1 cellular context compared by ENCODE assay signal in the genomic region with DNA sequence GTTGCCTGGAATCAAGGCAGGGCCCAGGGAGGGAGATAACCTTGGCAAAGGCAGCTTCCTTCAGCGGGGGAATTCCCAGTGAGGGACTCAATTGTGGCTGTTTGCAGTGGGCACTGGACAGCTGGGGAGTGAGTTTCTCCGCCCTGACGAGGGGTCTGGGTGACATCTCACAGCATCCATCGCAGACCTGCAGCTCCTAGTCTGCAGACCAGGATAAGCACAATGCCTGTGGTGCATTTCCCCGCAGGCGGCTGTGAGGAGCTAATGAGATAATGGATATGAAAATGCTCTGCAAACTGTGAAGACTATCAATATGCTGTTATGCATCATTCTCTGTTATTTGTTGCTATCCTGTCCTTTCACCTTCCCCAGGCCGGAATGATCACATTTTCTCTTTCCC.
TF ChIP-seq lines count a peak whose summit lies in the region.

No MANE protein-coding gene starts in this region.

TF ChIP-seq in SK-N-SH, 30 proteins besides CTCF, POLR2A, EP300 and RAD21 (continued from another document):
- TF ChIP-seq, protein P1, sequence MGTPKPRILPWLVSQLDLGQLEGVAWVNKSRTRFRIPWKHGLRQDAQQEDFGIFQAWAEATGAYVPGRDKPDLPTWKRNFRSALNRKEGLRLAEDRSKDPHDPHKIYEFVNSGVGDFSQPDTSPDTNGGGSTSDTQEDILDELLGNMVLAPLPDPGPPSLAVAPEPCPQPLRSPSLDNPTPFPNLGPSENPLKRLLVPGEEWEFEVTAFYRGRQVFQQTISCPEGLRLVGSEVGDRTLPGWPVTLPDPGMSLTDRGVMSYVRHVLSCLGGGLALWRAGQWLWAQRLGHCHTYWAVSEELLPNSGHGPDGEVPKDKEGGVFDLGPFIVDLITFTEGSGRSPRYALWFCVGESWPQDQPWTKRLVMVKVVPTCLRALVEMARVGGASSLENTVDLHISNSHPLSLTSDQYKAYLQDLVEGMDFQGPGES (IDR thresholded peaks at IDR 0.05; ENCODE audit: low read depth, low read length) = no peak
- no peak for TF ChIP-seq EZH2phosphoT487 (IDR thresholded peaks at IDR 0.05; ENCODE audit: borderline replicate concordance, low read depth)
- no peak for TF ChIP-seq SIN3A (IDR thresholded peaks at IDR 0.05; ENCODE audit: borderline replicate concordance, low read depth, low read length)
- TF ChIP-seq POLR2AphosphoS5 (IDR thresholded peaks at IDR 0.05; ENCODE audit: low read depth, low read length) = no peak
- no peak for TF ChIP-seq NRF1 (IDR thresholded peaks at IDR 0.05; ENCODE audit: low read depth, low read length)
- no peak for TF ChIP-seq FOSL2 (IDR thresholded peaks at IDR 0.05; ENCODE audit: borderline replicate concordance, low read depth)
- TF ChIP-seq NFIC (IDR thresholded peaks at IDR 0.05; ENCODE audit: borderline replicate concordance) = no peak
- TF ChIP-seq GABPA (IDR thresholded peaks at IDR 0.05; ENCODE audit: low read depth) = no peak
- TF ChIP-seq, protein P2, sequence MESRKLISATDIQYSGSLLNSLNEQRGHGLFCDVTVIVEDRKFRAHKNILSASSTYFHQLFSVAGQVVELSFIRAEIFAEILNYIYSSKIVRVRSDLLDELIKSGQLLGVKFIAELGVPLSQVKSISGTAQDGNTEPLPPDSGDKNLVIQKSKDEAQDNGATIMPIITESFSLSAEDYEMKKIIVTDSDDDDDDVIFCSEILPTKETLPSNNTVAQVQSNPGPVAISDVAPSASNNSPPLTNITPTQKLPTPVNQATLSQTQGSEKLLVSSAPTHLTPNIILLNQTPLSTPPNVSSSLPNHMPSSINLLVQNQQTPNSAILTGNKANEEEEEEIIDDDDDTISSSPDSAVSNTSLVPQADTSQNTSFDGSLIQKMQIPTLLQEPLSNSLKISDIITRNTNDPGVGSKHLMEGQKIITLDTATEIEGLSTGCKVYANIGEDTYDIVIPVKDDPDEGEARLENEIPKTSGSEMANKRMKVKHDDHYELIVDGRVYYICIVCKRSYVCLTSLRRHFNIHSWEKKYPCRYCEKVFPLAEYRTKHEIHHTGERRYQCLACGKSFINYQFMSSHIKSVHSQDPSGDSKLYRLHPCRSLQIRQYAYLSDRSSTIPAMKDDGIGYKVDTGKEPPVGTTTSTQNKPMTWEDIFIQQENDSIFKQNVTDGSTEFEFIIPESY (IDR thresholded peaks at IDR 0.05; ENCODE audit: borderline replicate concordance, low read depth) = no peak
- TF ChIP-seq, protein P3, sequence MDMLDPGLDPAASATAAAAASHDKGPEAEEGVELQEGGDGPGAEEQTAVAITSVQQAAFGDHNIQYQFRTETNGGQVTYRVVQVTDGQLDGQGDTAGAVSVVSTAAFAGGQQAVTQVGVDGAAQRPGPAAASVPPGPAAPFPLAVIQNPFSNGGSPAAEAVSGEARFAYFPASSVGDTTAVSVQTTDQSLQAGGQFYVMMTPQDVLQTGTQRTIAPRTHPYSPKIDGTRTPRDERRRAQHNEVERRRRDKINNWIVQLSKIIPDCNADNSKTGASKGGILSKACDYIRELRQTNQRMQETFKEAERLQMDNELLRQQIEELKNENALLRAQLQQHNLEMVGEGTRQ (IDR thresholded peaks at IDR 0.05; ENCODE audit: borderline replicate concordance, low read depth, low read length) = no peak
- peak; percentile 99 for TF ChIP-seq RCOR1 (IDR thresholded peaks at IDR 0.05; ENCODE audit: low read length)
- no peak for TF ChIP-seq RFX5 (IDR thresholded peaks at IDR 0.05; ENCODE audit: low read length)
- no peak for TF ChIP-seq TAF1 (IDR thresholded peaks at IDR 0.05; ENCODE audit: borderline replicate concordance, low read depth, low read length)
- no peak for TF ChIP-seq ELF1 (IDR thresholded peaks at IDR 0.05)
- no peak for TF ChIP-seq TEAD4 (IDR thresholded peaks at IDR 0.05; ENCODE audit: borderline replicate concordance, insufficient read depth)
- peak; percentile 69; the same call in 1 of the 2 replicates for TF ChIP-seq MXI1 (IDR thresholded peaks at IDR 0.05; ENCODE audit: low read depth, low read length)
- no peak for TF ChIP-seq TCF12 (IDR thresholded peaks at IDR 0.05)
- TF ChIP-seq SMC3 (IDR thresholded peaks at IDR 0.05; ENCODE audit: low read depth, low read length) = no peak; the same call in 1 of the 2 replicates
- peak; percentile 88; the same call in 1 of the 2 replicates for TF ChIP-seq FOXJ3 (CRISPR knock-in tag; IDR thresholded peaks at IDR 0.05)
- TF ChIP-seq GATA2 (CRISPR knock-in tag; IDR thresholded peaks at IDR 0.05) = peak; percentile 86
- no peak for TF ChIP-seq JUND (IDR thresholded peaks at IDR 0.05)
- TF ChIP-seq, protein P4, sequence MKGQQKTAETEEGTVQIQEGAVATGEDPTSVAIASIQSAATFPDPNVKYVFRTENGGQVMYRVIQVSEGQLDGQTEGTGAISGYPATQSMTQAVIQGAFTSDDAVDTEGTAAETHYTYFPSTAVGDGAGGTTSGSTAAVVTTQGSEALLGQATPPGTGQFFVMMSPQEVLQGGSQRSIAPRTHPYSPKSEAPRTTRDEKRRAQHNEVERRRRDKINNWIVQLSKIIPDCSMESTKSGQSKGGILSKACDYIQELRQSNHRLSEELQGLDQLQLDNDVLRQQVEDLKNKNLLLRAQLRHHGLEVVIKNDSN (IDR thresholded peaks at IDR 0.05; ENCODE audit: borderline replicate concordance, low read depth) = no peak
- no peak for TF ChIP-seq MEF2A (IDR thresholded peaks at IDR 0.05; ENCODE audit: borderline replicate concordance, low read depth)
